ENCODE assay signal across 26 cellular contexts in the genomic region with DNA sequence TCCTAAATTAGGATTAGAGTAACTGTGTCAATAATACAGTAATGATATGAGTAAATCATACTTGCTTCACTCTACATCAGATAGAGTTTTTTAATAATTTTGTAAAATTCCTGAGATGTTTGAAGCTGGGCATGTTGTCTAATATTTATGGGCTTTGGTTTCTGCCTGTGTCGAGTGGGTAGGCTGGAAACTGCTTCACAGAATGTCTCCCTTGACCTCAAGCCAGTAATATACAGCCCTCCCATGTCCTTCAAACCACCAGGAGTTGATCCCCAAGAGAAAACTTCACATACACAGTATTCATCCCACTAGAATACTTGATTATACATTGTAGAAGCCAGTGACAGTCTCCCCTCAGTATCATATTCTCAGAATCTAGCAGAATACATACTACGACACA.
DNase-seq lines count a peak whose midpoint lies in the region; ATAC-seq and TF ChIP-seq lines count a peak whose summit lies in the region.
"Had no signal": no experiment of that assay in that cellular context is flagged by ENCODE, and none has a peak within 500 bp of the region (broad histone marks: within the 10 kb centered on the region; RNA-seq: fewer than 3 reads in every experiment).

No MANE protein-coding gene starts in this region.

- no peak overlapping the region for H3K4me2 ChIP-seq in SK-N-SH

- H3K9me2 ChIP-seq in SK-N-SH = no peaks in the 10 kb centered on the region

- H3K4me3 ChIP-seq in SK-N-SH (ENCODE audit: low read depth in 2 of 2, low read length in 1 of 2) (no peak overlapping the region), skeletal muscle cell (ENCODE audit: low read depth, low read length) (no peak overlapping the region)
- H3K4me3 ChIP-seq: esophagus squamous epithelium, gastroesophageal sphincter, Peyer's patch, right atrium auricular region, upper lobe of right lung had no signal

- H3K27me3 ChIP-seq in SK-N-SH (ENCODE audit: insufficient read depth) = no peaks in the 10 kb centered on the region
- H3K27me3 ChIP-seq in foreskin keratinocyte = no peaks in the 10 kb centered on the region
- H3K27me3 ChIP-seq: esophagus squamous epithelium, gastroesophageal sphincter, Peyer's patch, right atrium auricular region, upper lobe of right lung had no signal

- 47% methylated on average over 2 of the region's 2 CpGs for WGBS in SK-N-SH (ENCODE audit: low lambda C conversion rate)

- no peaks in the 10 kb centered on the region for H3K36me3 ChIP-seq in SK-N-SH (replicated peaks in 1 of 2; ENCODE audit: control insufficient read depth in 1 of 2, insufficient read depth in 2 of 2, low read length in 1 of 2)
- H3K36me3 ChIP-seq: esophagus squamous epithelium, gastroesophageal sphincter, Peyer's patch, right atrium auricular region, upper lobe of right lung had no signal

- DNase-seq in GM03348 (ENCODE audit: low spot score) (peak; percentile 37), SK-N-SH (no peak), foreskin keratinocyte (no peak), skeletal muscle cell (ENCODE audit: low read depth) (peak; percentile 73), globus pallidus (ENCODE audit: low spot score) (no peak), NCI-H748 treated with DMSO at 0.1 percent for 48 hours (lab: John Stamatoyannopoulos, UW) (no peak)
- DNase-seq: activated CD4-positive, alpha-beta T cell treated with anti-CD3 and anti-CD28 coated beads, Interleukin-2, amount 50 U/mL, for 48 hours; activated CD4-positive, CD25-positive, alpha-beta regulatory T cell; activated CD8-positive, alpha-beta memory T cell treated with anti-CD3 and anti-CD28 coated beads, Interleukin-2, amount 50 U/mL, for 4 hours; activated naive CD4-positive, alpha-beta T cell treated with anti-CD3 and anti-CD28 coated beads for 36 hours; amygdala; DMS79; esophagus squamous epithelium; NCI-H1048; NCI-H1694 treated with DMSO at 0.1 percent for 48 hours; NCI-H510A treated with DMSO at 0.1 percent for 48 hours; Peyer's patch; stimulated activated CD4-positive, alpha-beta T cell treated with anti-CD3 and anti-CD28 coated beads, Interleukin-4, amount 100 ng/mL, for 4 hours; substantia nigra; T-helper 1 cell; upper lobe of right lung had no signal

- H2AFZ ChIP-seq in SK-N-SH (ENCODE audit: low read depth) = peak overlapping the region; percentile 25; the same call in 1 of the 2 replicates

- CTCF ChIA-PET in SK-N-SH (lab: Yijun Ruan, JAX) = no interaction called here

- TF ChIP-seq RAD21 in SK-N-SH (IDR thresholded peaks at IDR 0.05; ENCODE audit: low read length) = no peak

- no peak overlapping the region for H3K9ac ChIP-seq in SK-N-SH

- POLR2A ChIA-PET in SK-N-SH (lab: Yijun Ruan, JAX) = no interaction called here

- H3F3A ChIP-seq in SK-N-SH (replicated peaks; ENCODE audit: insufficient read depth) = peaks cover 12% of the 10 kb centered on the region

- H4K20me1 ChIP-seq in SK-N-SH (ENCODE audit: insufficient read depth) = no peaks in the 10 kb centered on the region

- H3K27ac ChIP-seq in SK-N-SH (ENCODE audit: low read depth in 2 of 2, low read length in 1 of 2) = peak overlapping the region; percentile 69 to 85; a peak in 3 of 4 replicates
- H3K27ac ChIP-seq in foreskin keratinocyte = peak overlapping the region; percentile 69
- H3K27ac ChIP-seq: esophagus squamous epithelium, gastroesophageal sphincter, Peyer's patch, right atrium auricular region, upper lobe of right lung had no signal

- no peaks in the 10 kb centered on the region for H3K9me3 ChIP-seq in SK-N-SH
- H3K9me3 ChIP-seq: esophagus squamous epithelium, gastroesophageal sphincter, Peyer's patch, right atrium auricular region, upper lobe of right lung had no signal

- ATAC-seq in foreskin keratinocyte (no peak), GM18909 (IDR thresholded peaks at IDR 0.05; ENCODE audit: poor library complexity, unreplicated experiment) (no peak), GM21529 (IDR thresholded peaks at IDR 0.05; ENCODE audit: unreplicated experiment) (no peak)
- ATAC-seq: gastroesophageal sphincter; stimulated activated memory B cell treated with anti-CD40 and anti-IgM and Interleukin-4, amounts not matched to agents 10 μg/mL and 1 μg/mL and 100 μg/mL, for 72 hours; upper lobe of right lung had no signal

- no peak for TF ChIP-seq EP300 in SK-N-SH (IDR thresholded peaks at IDR 0.05; ENCODE audit: borderline replicate concordance in 1 of 2, low read depth in 1 of 2, low read length in 1 of 2)

- peaks cover 0 to 22% of the 10 kb centered on the region in 2 experiments; a peak in 3 of 4 replicates for H3K4me1 ChIP-seq in SK-N-SH (ENCODE audit: control insufficient read depth in 1 of 2, insufficient read depth in 2 of 2, low read depth in 1 of 2, low read length in 1 of 2)
- H3K4me1 ChIP-seq in foreskin keratinocyte = peaks cover 14% of the 10 kb centered on the region
- H3K4me1 ChIP-seq: esophagus squamous epithelium, Peyer's patch, right atrium auricular region, upper lobe of right lung had no signal

- TF ChIP-seq CTCF in SK-N-SH (IDR thresholded peaks at IDR 0.05) (no peak), foreskin keratinocyte (conservative IDR thresholded peaks at IDR 0.05) (no peak)

- no peaks in the 10 kb centered on the region for H3K79me2 ChIP-seq in SK-N-SH (ENCODE audit: insufficient read depth)

TF ChIP-seq in SK-N-SH, 30 proteins besides CTCF, POLR2A, EP300 and RAD21:
- TF ChIP-seq NRF1 (IDR thresholded peaks at IDR 0.05; ENCODE audit: low read depth, low read length) = no peak
- TF ChIP-seq, protein P1, sequence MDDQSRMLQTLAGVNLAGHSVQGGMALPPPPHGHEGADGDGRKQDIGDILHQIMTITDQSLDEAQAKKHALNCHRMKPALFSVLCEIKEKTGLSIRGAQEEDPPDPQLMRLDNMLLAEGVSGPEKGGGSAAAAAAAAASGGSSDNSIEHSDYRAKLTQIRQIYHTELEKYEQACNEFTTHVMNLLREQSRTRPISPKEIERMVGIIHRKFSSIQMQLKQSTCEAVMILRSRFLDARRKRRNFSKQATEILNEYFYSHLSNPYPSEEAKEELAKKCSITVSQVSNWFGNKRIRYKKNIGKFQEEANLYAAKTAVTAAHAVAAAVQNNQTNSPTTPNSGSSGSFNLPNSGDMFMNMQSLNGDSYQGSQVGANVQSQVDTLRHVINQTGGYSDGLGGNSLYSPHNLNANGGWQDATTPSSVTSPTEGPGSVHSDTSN (IDR thresholded peaks at IDR 0.05) = peak; percentile 37

Comparison
In these comparisons a context has a peak if more than half of its experiments do, and no peak if none do; other contexts are left out.
1. DNase-seq: peak in GM03348 (single experiment) and skeletal muscle cell (single experiment); none in SK-N-SH (single experiment), foreskin keratinocyte (0 of 2), globus pallidus (single experiment) and NCI-H748 treated with DMSO at 0.1 percent for 48 hours (single experiment).